8 cellular contexts compared by ENCODE assay signal in the genomic region with DNA sequence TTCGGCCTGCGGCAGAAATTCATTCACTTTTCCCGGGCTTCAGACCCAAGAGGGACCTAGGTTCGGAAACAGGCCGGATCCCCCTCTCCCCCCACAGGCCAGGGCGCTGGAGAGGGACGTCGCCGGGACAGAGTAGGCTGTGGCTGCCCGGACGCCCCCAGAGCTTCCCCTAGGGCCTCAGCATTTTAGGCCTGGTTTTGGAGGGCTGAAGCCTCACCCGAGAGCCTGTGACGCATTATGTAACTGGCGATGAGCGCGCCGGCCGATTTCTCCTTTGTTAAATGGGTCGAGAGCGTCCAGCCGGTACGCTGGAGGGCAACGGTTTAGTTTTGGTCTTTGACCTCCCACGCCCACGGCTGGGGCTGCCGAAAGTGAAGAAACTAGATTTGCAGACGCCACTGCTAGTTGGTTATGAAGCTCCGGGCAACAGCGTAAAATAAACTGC. TPM values are rescaled to one million over a fixed set of nuclear protein-coding genes. Genes with fewer than 3 reads are reported as not detected.
A peak's percentile ranks its signal among the peaks of the same experiment; 100 is the strongest.
DNase-seq lines count a peak whose midpoint lies in the region; ATAC-seq lines count a peak whose summit lies in the region.

No MANE protein-coding gene starts in this region.

- no peaks in the 10 kb centered on the region for H3K9me2 ChIP-seq in Karpas-422 (replicated peaks; ENCODE audit: insufficient read depth, low read length)

- CTCF ChIA-PET in activated CD4-positive, alpha-beta memory T cell treated with anti-CD3 and anti-CD28 coated beads, Interleukin-2, amount 10 ng/mL, durations not matched to agents 7 days and 5 days (lab: Charles Lee) = interaction anchor here (0.5 to 3.2 kb wide), 8 partner anchors 10 to 242 kb away, joined by 3 to 27 read pairs (median 6); partner anchors contain the start of gene SUDS3

- H3K9ac ChIP-seq in Karpas-422 (ENCODE audit: low read length) (peak overlapping the region; percentile 97), mesenchymal stem cell (ENCODE audit: low read length) (peak overlapping the region; percentile 99)

- H3K36me3 Mint-ChIP-seq in activated CD4-positive, alpha-beta memory T cell treated with anti-CD3 and anti-CD28 coated beads, Interleukin-2, amount 10 ng/mL, durations not matched to agents 7 days and 5 days (ENCODE audit: low read depth) = peaks cover 24% of the 10 kb centered on the region

- H3K27ac ChIP-seq in Karpas-422 (ENCODE audit: low read length) (peak overlapping the region; percentile 39), ectodermal cell (ENCODE audit: insufficient read depth, low read depth, low read length, poor library complexity, severe bottlenecking) (peak overlapping the region; percentile 70), mesenchymal stem cell (ENCODE audit: low read length, poor library complexity, severe bottlenecking) (peak overlapping the region; percentile 13)

- no peaks in the 10 kb centered on the region for H3K9me3 ChIP-seq in Karpas-422 (ENCODE audit: low read length)
- no peaks in the 10 kb centered on the region for H3K9me3 ChIP-seq in ectodermal cell (ENCODE audit: control insufficient read depth, low read length)
- H3K9me3 ChIP-seq in mesenchymal stem cell (ENCODE audit: control insufficient read depth, low read length) = no peaks in the 10 kb centered on the region

- H3K79me2 ChIP-seq in Karpas-422 (ENCODE audit: low read length) = peaks cover 56% of the 10 kb centered on the region

- peak overlapping the region in 1 of 2 experiments; percentile 93 for H3K14ac ChIP-seq in mesenchymal stem cell (ENCODE audit: low read length in 2 of 2)

- H3K27me3 ChIP-seq in Karpas-422 (ENCODE audit: low read length) (no peaks in the 10 kb centered on the region), ectodermal cell (ENCODE audit: control insufficient read depth, insufficient read depth, low read length, poor library complexity, severe bottlenecking) (no peaks in the 10 kb centered on the region), mesenchymal stem cell (ENCODE audit: control insufficient read depth in 1 of 2, insufficient read depth in 1 of 2, low read length in 2 of 2) (no peaks in the 10 kb centered on the region)

- H2BK120ac ChIP-seq in mesenchymal stem cell (ENCODE audit: low read depth, low read length) = no peak overlapping the region

- H4K20me1 ChIP-seq in Karpas-422 (ENCODE audit: insufficient read depth, low read depth, low read length) = peaks cover 5% of the 10 kb centered on the region; the same call in 1 of the 2 replicates

- peak overlapping the region; percentile 84 for H3K27ac Mint-ChIP-seq in activated CD4-positive, alpha-beta memory T cell treated with anti-CD3 and anti-CD28 coated beads, Interleukin-2, amount 10 ng/mL, durations not matched to agents 7 days and 5 days

- no peak overlapping the region for H2BK12ac ChIP-seq in mesenchymal stem cell (ENCODE audit: low read length in 2 of 2)

- POLR2A ChIA-PET in activated CD4-positive, alpha-beta memory T cell treated with anti-CD3 and anti-CD28 coated beads, Interleukin-2, amount 10 ng/mL, durations not matched to agents 7 days and 5 days (lab: Charles Lee) = interaction anchor here (0.7 to 2.8 kb wide), 14 partner anchors 8 to 240 kb away, joined by 3 to 31 read pairs (median 6); partner anchors contain the start of genes RFC5, SUDS3 and WSB2

- no peak overlapping the region for H2AK5ac ChIP-seq in mesenchymal stem cell (ENCODE audit: low read length, severe bottlenecking)

- peak overlapping the region; percentile 82 for H3K4me3 Mint-ChIP-seq in activated CD4-positive, alpha-beta memory T cell treated with anti-CD3 and anti-CD28 coated beads, Interleukin-2, amount 10 ng/mL, durations not matched to agents 7 days and 5 days

- H2BK15ac ChIP-seq in mesenchymal stem cell (ENCODE audit: low read depth, poor library complexity, severe bottlenecking) = peak overlapping the region; percentile 65

- H3K18ac ChIP-seq in mesenchymal stem cell (ENCODE audit: low read depth in 1 of 2, low read length in 2 of 2) = peak overlapping the region; percentile 23 to 91

- no peaks in the 10 kb centered on the region for H3K27me3 Mint-ChIP-seq in activated CD4-positive, alpha-beta memory T cell treated with anti-CD3 and anti-CD28 coated beads, Interleukin-2, amount 10 ng/mL, durations not matched to agents 7 days and 5 days

- peak overlapping the region; percentile 83 to 96 for H3K23ac ChIP-seq in mesenchymal stem cell (ENCODE audit: low read length in 2 of 2)

- peaks cover 12% of the 10 kb centered on the region for H3K79me1 ChIP-seq in mesenchymal stem cell (replicated peaks; ENCODE audit: low read length, poor library complexity, severe bottlenecking)

- DNase-seq in D341Med (ENCODE audit: low spot score) = peak; percentile 61
- peak; percentile 78 for DNase-seq in Karpas-422
- DNase-seq in activated CD4-positive, alpha-beta memory T cell treated with anti-CD3 and anti-CD28 coated beads, Interleukin-2, amount 10 ng/mL, durations not matched to agents 7 days and 5 days = peak; percentile 28
- peak; percentile 50 for DNase-seq in mesenchymal stem cell
- peak; percentile 65 for DNase-seq in stimulated activated CD8-positive, alpha-beta memory T cell treated with anti-CD3 and anti-CD28 coated beads, Interleukin-4, amount 100 ng/mL, for 48 hours
- DNase-seq in NCI-H774 (lab: John Stamatoyannopoulos, UW) = no peak

- peak overlapping the region; percentile 83 for H3K4me2 ChIP-seq in Karpas-422 (ENCODE audit: low read depth, low read length, poor library complexity, severe bottlenecking)
- peak overlapping the region; percentile 64 for H3K4me2 ChIP-seq in mesenchymal stem cell (ENCODE audit: low read length, poor library complexity, severe bottlenecking)

- no peak overlapping the region for H2AFZ ChIP-seq in Karpas-422 (ENCODE audit: low read length)
- H2AFZ ChIP-seq in mesenchymal stem cell (ENCODE audit: low read depth, low read length) = peak overlapping the region; percentile 99

- H3K4ac ChIP-seq in mesenchymal stem cell (ENCODE audit: low read depth in 1 of 2, low read length in 2 of 2) = peak overlapping the region; percentile 77 to 94

- ATAC-seq in GM21528 (IDR thresholded peaks at IDR 0.05; ENCODE audit: low FRiP score, unreplicated experiment) = peak; percentile 38

- no peak overlapping the region for H4K91ac ChIP-seq in mesenchymal stem cell (ENCODE audit: low read length)

- peaks cover 33% of the 10 kb centered on the region for H3K4me1 Mint-ChIP-seq in activated CD4-positive, alpha-beta memory T cell treated with anti-CD3 and anti-CD28 coated beads, Interleukin-2, amount 10 ng/mL, durations not matched to agents 7 days and 5 days

- no peak overlapping the region for H4K8ac ChIP-seq in mesenchymal stem cell (ENCODE audit: low read length)

- H2BK5ac ChIP-seq in mesenchymal stem cell (ENCODE audit: low read depth, low read length, poor library complexity, severe bottlenecking) = peak overlapping the region; percentile 61

- H3K4me3 ChIP-seq in Karpas-422 (ENCODE audit: low read length) (peak overlapping the region; percentile 79), ectodermal cell (ENCODE audit: insufficient read depth, low read depth, low read length) (peak overlapping the region; percentile 95), mesenchymal stem cell (ENCODE audit: insufficient read depth in 1 of 2, low read depth in 1 of 2, low read length in 2 of 2) (peak overlapping the region; percentile 89 to 97)

- H3K4me1 ChIP-seq in Karpas-422 (ENCODE audit: low read length) (peaks cover 18% of the 10 kb centered on the region), ectodermal cell (ENCODE audit: control insufficient read depth, insufficient read depth, low read length) (no peaks in the 10 kb centered on the region), mesenchymal stem cell (ENCODE audit: control insufficient read depth, insufficient read depth, low read depth, low read length) (peaks cover 24% of the 10 kb centered on the region)

- WGBS in ectodermal cell, 2 experiments = 6 to 7% methylated on average over 29 of the region's 29 CpGs
- WGBS in mesenchymal stem cell = under 1% methylated on average over 26 of the region's 29 CpGs

- H3K36me3 ChIP-seq in Karpas-422 (ENCODE audit: insufficient read depth, low read length) (peaks cover 24% of the 10 kb centered on the region), ectodermal cell (ENCODE audit: control insufficient read depth, insufficient read depth, low read length) (peaks cover 20% of the 10 kb centered on the region), mesenchymal stem cell (ENCODE audit: control insufficient read depth in 1 of 2, insufficient read depth in 2 of 2, low read depth in 1 of 2, low read length in 2 of 2) (peaks cover 27 to 35% of the 10 kb centered on the region in 2 experiments)

- H3K9me3 Mint-ChIP-seq in activated CD4-positive, alpha-beta memory T cell treated with anti-CD3 and anti-CD28 coated beads, Interleukin-2, amount 10 ng/mL, durations not matched to agents 7 days and 5 days = no peaks in the 10 kb centered on the region

RNA-seq across cellular contexts. Expression of gene PEBP1, which starts 0.7 kb away (rescaled TPM):
- total RNA-seq in Karpas-422 (2014; rRNA removed; shearing (Covaris generic); ENCODE audit: low replicate concordance) = 138 and 168 TPM in 2 replicates
- 10 to 100 TPM; 75.5 to 76.7 TPM for total RNA-seq in activated CD4-positive, alpha-beta memory T cell treated with anti-CD3 and anti-CD28 coated beads, Interleukin-2, amount 10 ng/mL, durations not matched to agents 7 days and 5 days
- 297 TPM for polyA plus RNA-seq in ectodermal cell (2013, experiment 1 of 4)
- polyA plus RNA-seq in ectodermal cell (2013, experiment 2 of 4) = 264 TPM
- 194 TPM for polyA plus RNA-seq in ectodermal cell (2013, experiment 3 of 4)
- polyA plus RNA-seq in ectodermal cell (2013, experiment 4 of 4) = 215 TPM
- 205 TPM for polyA plus RNA-seq in mesenchymal stem cell (2013, experiment 1 of 2)
- polyA plus RNA-seq in mesenchymal stem cell (2013, experiment 2 of 2) = 205 TPM

RNA-seq across cellular contexts. Expression of gene VSIG10, which starts 32.8 kb away (rescaled TPM):
- total RNA-seq in Karpas-422 (2014; rRNA removed; shearing (Covaris generic); ENCODE audit: low replicate concordance) = 5.0 and 23.2 TPM in 2 replicates
- 1 to 10 TPM; 3.7 to 4.4 TPM for total RNA-seq in activated CD4-positive, alpha-beta memory T cell treated with anti-CD3 and anti-CD28 coated beads, Interleukin-2, amount 10 ng/mL, durations not matched to agents 7 days and 5 days
- polyA plus RNA-seq in ectodermal cell (2013, experiment 1 of 4) = 17.5 TPM
- 21.9 TPM for polyA plus RNA-seq in ectodermal cell (2013, experiment 2 of 4)
- polyA plus RNA-seq in ectodermal cell (2013, experiment 3 of 4) = 14.0 TPM
- polyA plus RNA-seq in ectodermal cell (2013, experiment 4 of 4) = 17.9 TPM
- 7.0 TPM for polyA plus RNA-seq in mesenchymal stem cell (2013, experiment 1 of 2)
- polyA plus RNA-seq in mesenchymal stem cell (2013, experiment 2 of 2) = 6.9 TPM

Comparison
In these comparisons a context has a peak if more than half of its experiments do, and no peak if none do; other contexts are left out.
1. H3K27ac ChIP-seq: peak in every context shown above with its lines; median percentile 70 in ectodermal cell; 39 in Karpas-422; 13 in mesenchymal stem cell.